Comparison of ENCODE assay signal across 16 cellular contexts in the genomic region with DNA sequence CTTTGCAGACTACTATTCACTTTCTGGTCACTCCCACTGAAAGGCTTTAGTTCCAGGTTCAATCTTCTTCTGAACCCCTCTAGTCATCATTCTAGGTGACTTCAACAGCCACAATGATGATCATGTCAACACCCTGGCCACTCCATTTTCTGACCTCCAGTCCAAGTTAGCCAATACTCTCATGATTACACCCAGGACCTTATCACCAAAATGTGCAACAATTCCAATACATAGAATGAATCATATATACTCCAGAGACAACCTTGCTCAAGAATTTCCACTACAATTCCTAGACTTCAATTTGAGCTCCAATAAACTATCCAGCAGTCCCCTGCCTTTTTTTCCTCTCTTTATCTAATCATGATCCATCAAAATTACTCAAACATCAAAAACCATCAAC.
"Had no signal": no experiment of that assay in that cellular context is flagged by ENCODE, and none has a peak within 500 bp of the region (broad histone marks: within the 10 kb centered on the region; RNA-seq: fewer than 3 reads in every experiment).

No MANE protein-coding gene starts in this region.

- H3K36me3 ChIP-seq: esophagus squamous epithelium, neural progenitor cell, ovary, sigmoid colon had no signal

- H3K27ac Mint-ChIP-seq: activated naive CD4-positive, alpha-beta T cell treated with anti-CD3 and anti-CD28 coated beads, Interleukin-2, amount 10 ng/mL, durations not matched to agents 7 days and 5 days; activated T-helper 2 cell treated with anti-CD3 and anti-CD28 coated beads, Interferon-gamma antibody, Interleukin-2, Interleukin-4, amounts not matched to agents 10 μg/mL and 5 μg/mL and 100 μg/mL, durations not matched to agents 14 hours and 24 hours and 36 hours; neural progenitor cell; stimulated activated effector memory CD8-positive, alpha-beta T cell treated with anti-CD3 and anti-CD28 coated beads, Interleukin-12 subunit alpha, Interleukin-12 subunit beta, amount 100 ng/mL, for 72 hours; T-helper 17 cell had no signal

- H3K4me3 Mint-ChIP-seq: activated naive CD4-positive, alpha-beta T cell treated with anti-CD3 and anti-CD28 coated beads, Interleukin-2, amount 10 ng/mL, durations not matched to agents 7 days and 5 days; brain; neural progenitor cell; stimulated activated effector memory CD8-positive, alpha-beta T cell treated with anti-CD3 and anti-CD28 coated beads, Interleukin-12 subunit alpha, Interleukin-12 subunit beta, amount 100 ng/mL, for 72 hours; T-helper 17 cell had no signal

- H3K4me2 ChIP-seq: neural progenitor cell had no signal

- H3K9me3 Mint-ChIP-seq: activated T-helper 2 cell treated with anti-CD3 and anti-CD28 coated beads, Interferon-gamma antibody, Interleukin-2, Interleukin-4, amounts not matched to agents 10 μg/mL and 5 μg/mL and 100 μg/mL, durations not matched to agents 14 hours and 24 hours and 36 hours; brain; neural progenitor cell; stimulated activated effector memory CD8-positive, alpha-beta T cell treated with anti-CD3 and anti-CD28 coated beads, Interleukin-12 subunit alpha, Interleukin-12 subunit beta, amount 100 ng/mL, for 72 hours had no signal

- H3K36me3 Mint-ChIP-seq: stimulated activated effector memory CD8-positive, alpha-beta T cell treated with anti-CD3 and anti-CD28 coated beads, Interleukin-12 subunit alpha, Interleukin-12 subunit beta, amount 100 ng/mL, for 72 hours had no signal

- H3K27me3 ChIP-seq: esophagus squamous epithelium, neural progenitor cell, ovary, sigmoid colon had no signal

- H3K27ac ChIP-seq: esophagus squamous epithelium, ovary, sigmoid colon had no signal

- H2AFZ ChIP-seq: neural progenitor cell had no signal

- H3K27me3 Mint-ChIP-seq: activated naive CD4-positive, alpha-beta T cell treated with anti-CD3 and anti-CD28 coated beads, Interleukin-2, amount 10 ng/mL, durations not matched to agents 7 days and 5 days; brain; T-helper 17 cell had no signal

- H3K4me3 ChIP-seq: esophagus squamous epithelium, neural progenitor cell, ovary, sigmoid colon had no signal

- ATAC-seq: stimulated activated effector memory CD8-positive, alpha-beta T cell treated with anti-CD3 and anti-CD28 coated beads, Interleukin-12 subunit alpha, Interleukin-12 subunit beta, amount 100 ng/mL, for 72 hours; T-helper 17 cell had no signal

- DNase-seq: activated CD4-positive, alpha-beta T cell treated with anti-CD3 and anti-CD28 coated beads, Interleukin-2, amount 50 U/mL, for 1 hour; activated naive CD4-positive, alpha-beta T cell treated with anti-CD3 and anti-CD28 coated beads, Interleukin-2, amount 10 ng/mL, durations not matched to agents 7 days and 5 days; amygdala; cortex of kidney; effector CD8-positive, alpha-beta T cell; esophagus squamous epithelium; foreskin melanocyte; mesenchymal stem cell; ovary; sigmoid colon; stimulated activated CD4-positive, alpha-beta T cell treated with anti-CD3 and anti-CD28 coated beads, Interleukin-1b, Interleukin-23, amount 100 ng/mL, for 48 hours; T-helper 17 cell had no signal
